Comparison of ENCODE assay signal across 31 cellular contexts in the genomic region with DNA sequence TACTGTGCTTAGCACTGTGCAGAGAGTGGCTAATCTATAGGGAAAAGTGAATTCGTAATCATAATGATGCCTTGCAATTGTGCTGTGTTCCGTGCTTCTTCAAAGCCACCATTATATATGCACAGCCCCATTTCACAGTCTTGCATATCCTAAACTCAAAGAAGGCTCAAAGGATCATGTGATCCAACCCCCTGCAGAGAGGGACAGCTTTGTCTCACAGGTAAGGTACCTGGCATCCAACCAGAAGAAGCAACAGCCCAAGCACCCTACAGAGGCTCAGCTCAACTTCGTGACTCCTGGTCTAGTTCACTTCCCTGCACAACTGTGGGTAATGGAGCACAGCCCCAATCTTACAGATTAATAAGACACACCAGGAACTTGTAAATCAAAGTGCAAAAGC.
"Had no signal": no experiment of that assay in that cellular context is flagged by ENCODE, and none has a peak within 500 bp of the region (broad histone marks: within the 10 kb centered on the region; RNA-seq: fewer than 3 reads in every experiment).

No MANE protein-coding gene starts in this region.

- H2AFZ ChIP-seq: hepatocyte, neural progenitor cell had no signal

- ATAC-seq: left colon; left lung; lower lobe of right lung; natural killer cell; right lobe of liver; stimulated activated memory B cell treated with anti-CD40 and anti-IgM and Interleukin-4, amounts not matched to agents 10 μg/mL and 1 μg/mL and 100 μg/mL, for 72 hours; stimulated activated naive CD8-positive, alpha-beta T cell treated with anti-CD3 and anti-CD28 coated beads, Interleukin-15, amount 100 ng/mL, for 72 hours had no signal

- H3K79me2 ChIP-seq: hepatocyte had no signal

- H3K4me1 ChIP-seq: left lung, lower lobe of right lung, right lobe of liver, uterus had no signal

- H3K27me3 ChIP-seq: hepatocyte, left lung, neural progenitor cell, neutrophil, ovary, right atrium auricular region, right lobe of liver, tibial nerve, uterus had no signal

- H3K4me2 ChIP-seq: hepatocyte, neural progenitor cell, smooth muscle cell had no signal

- H3K36me3 Mint-ChIP-seq: immature natural killer cell; natural killer cell; stimulated activated memory B cell treated with anti-CD40 and anti-IgM and Interleukin-4, amounts not matched to agents 10 μg/mL and 1 μg/mL and 100 μg/mL, for 72 hours had no signal

- H3K27ac ChIP-seq: hepatocyte, left lung, lower lobe of right lung, neural progenitor cell, neutrophil, ovary, right atrium auricular region, right lobe of liver, tibial nerve had no signal

- H3K36me3 ChIP-seq: left lung, lower lobe of right lung, neutrophil, ovary, right atrium auricular region, right lobe of liver, uterus had no signal

- H3K4me1 Mint-ChIP-seq: immature natural killer cell; naive B cell; natural killer cell; stimulated activated memory B cell treated with anti-CD40 and anti-IgM and Interleukin-4, amounts not matched to agents 10 μg/mL and 1 μg/mL and 100 μg/mL, for 72 hours; stimulated activated naive CD8-positive, alpha-beta T cell treated with anti-CD3 and anti-CD28 coated beads, Interleukin-15, amount 100 ng/mL, for 72 hours had no signal

- H3K4me3 ChIP-seq: hepatocyte, left lung, lower lobe of right lung, neural progenitor cell, ovary, right atrium auricular region, right lobe of liver, smooth muscle cell, tibial nerve, uterus had no signal

- H3K27me3 Mint-ChIP-seq: naive B cell; progenitor cell of endocrine pancreas; stimulated activated memory B cell treated with anti-CD40 and anti-IgM and Interleukin-4, amounts not matched to agents 10 μg/mL and 1 μg/mL and 100 μg/mL, for 72 hours; stimulated activated naive CD8-positive, alpha-beta T cell treated with anti-CD3 and anti-CD28 coated beads, Interleukin-15, amount 100 ng/mL, for 72 hours; type B pancreatic cell had no signal

- H3K27ac Mint-ChIP-seq: immature natural killer cell; mesothelial cell of epicardium; naive B cell; natural killer cell; neural progenitor cell; progenitor cell of endocrine pancreas; stimulated activated memory B cell treated with anti-CD40 and anti-IgM and Interleukin-4, amounts not matched to agents 10 μg/mL and 1 μg/mL and 100 μg/mL, for 72 hours; stimulated activated naive CD8-positive, alpha-beta T cell treated with anti-CD3 and anti-CD28 coated beads, Interleukin-15, amount 100 ng/mL, for 72 hours; type B pancreatic cell had no signal

- H3K9me3 Mint-ChIP-seq: natural killer cell had no signal

- H3K4me3 Mint-ChIP-seq: immature natural killer cell; mesothelial cell of epicardium; natural killer cell; nephron progenitor cell; neural progenitor cell; stimulated activated memory B cell treated with anti-CD40 and anti-IgM and Interleukin-4, amounts not matched to agents 10 μg/mL and 1 μg/mL and 100 μg/mL, for 72 hours; stimulated activated naive CD8-positive, alpha-beta T cell treated with anti-CD3 and anti-CD28 coated beads, Interleukin-15, amount 100 ng/mL, for 72 hours; type B pancreatic cell had no signal

- DNase-seq: immature natural killer cell; kidney; left colon; lower lobe of right lung; mammary epithelial cell; mesenchymal stem cell; naive B cell; natural killer cell; nephron progenitor cell; occipital lobe; ovary; right lobe of liver; stimulated activated CD4-positive, alpha-beta T cell treated with anti-CD3 and anti-CD28 coated beads, Interleukin-1b, Interleukin-23, amount 100 ng/mL, for 48 hours; stimulated activated CD4-positive, alpha-beta T cell treated with anti-CD3 and anti-CD28 coated beads, Interleukin-2, amount 100 ng/mL, for 48 hours; stimulated activated CD4-positive, alpha-beta T cell treated with anti-CD3 and anti-CD28 coated beads, Interleukin-4, amount 100 ng/mL, for 4 hours; stimulated activated CD8-positive, alpha-beta memory T cell treated with anti-CD3 and anti-CD28 coated beads, Interleukin-4, amount 100 ng/mL, for 48 hours; stimulated activated naive CD4-positive, alpha-beta T cell treated with Interleukin-2 at 50 U/mL for 16 hours; stimulated activated naive CD8-positive, alpha-beta T cell treated with anti-CD3 and anti-CD28 coated beads, Interleukin-15, amount 100 ng/mL, for 72 hours; substantia nigra; uterus had no signal
